In genomic region chr10:124231188-124232135, GRCh38 we compare ENCODE assay signal across 9 cellular contexts.
DNase-seq lines count a peak whose midpoint lies in the region; ATAC-seq and TF ChIP-seq lines count a peak whose summit lies in the region.
"Had no signal": no experiment of that assay in that cellular context is flagged by ENCODE, and none has a peak within 500 bp of the region (broad histone marks: within the 10 kb centered on the region; RNA-seq: fewer than 3 reads in every experiment).

No MANE protein-coding gene starts in this region.

- H3K4me1 Mint-ChIP-seq in chondrocyte (ENCODE audit: low read depth), result no peaks in the 10 kb centered on the region

- DNase-seq in MV-4-11 (lab: John Stamatoyannopoulos, UW), result peak; percentile 1
- peak; percentile 80 for DNase-seq in activated effector memory CD4-positive, alpha-beta T cell treated with anti-CD3 and anti-CD28 coated beads, Interleukin-2, amount 50 U/mL, for 16 hours
- peak; percentile 18 for DNase-seq in stimulated activated CD4-positive, alpha-beta T cell treated with anti-CD3 and anti-CD28 coated beads, Interleukin-4, amount 100 ng/mL, for 24 hours
- DNase-seq in chondrocyte (ENCODE audit: low spot score), result no peak
- no peak for DNase-seq in T1000 (lab: John Stamatoyannopoulos, UW)
- no peak for DNase-seq in kidney glomerular epithelial cell (lab: John Stamatoyannopoulos, UW)
- DNase-seq in KBM-7, result no peak
- DNase-seq: dermis blood vessel endothelial cell had no signal

- no peak overlapping the region for H3K4me3 Mint-ChIP-seq in chondrocyte (ENCODE audit: unreplicated experiment)

- H3K27ac Mint-ChIP-seq in chondrocyte (ENCODE audit: unreplicated experiment), result no peak overlapping the region

- ATAC-seq in GM19395 (IDR thresholded peaks at IDR 0.05; ENCODE audit: unreplicated experiment), result peak; percentile 60

- no peaks in the 10 kb centered on the region for H3K36me3 Mint-ChIP-seq in chondrocyte (ENCODE audit: low read depth)

- TF ChIP-seq CTCF in chondrocyte (IDR thresholded peaks at IDR 0.05), result no peak

- H3K9me3 Mint-ChIP-seq in chondrocyte (ENCODE audit: low read depth), result peaks cover 21% of the 10 kb centered on the region

- in situ Hi-C loops in KBM-7 (cut with MboI; ENCODE audit: low pct_unique_long_range_greater_than_20kb, low sequenced_read_pairs), result no loop called here

- H3K27me3 Mint-ChIP-seq in chondrocyte (ENCODE audit: low read depth), result peaks cover 19% of the 10 kb centered on the region

Comparison
In these comparisons a context has a peak if more than half of its experiments do, and no peak if none do; other contexts are left out.
1. DNase-seq: peak in MV-4-11 (single experiment), activated effector memory CD4-positive, alpha-beta T cell treated with anti-CD3 and anti-CD28 coated beads, Interleukin-2, amount 50 U/mL, for 16 hours (single experiment) and stimulated activated CD4-positive, alpha-beta T cell treated with anti-CD3 and anti-CD28 coated beads, Interleukin-4, amount 100 ng/mL, for 24 hours (single experiment); none in chondrocyte (single experiment), T1000 (single experiment), kidney glomerular epithelial cell (single experiment) and KBM-7 (single experiment).